In the genomic region with DNA sequence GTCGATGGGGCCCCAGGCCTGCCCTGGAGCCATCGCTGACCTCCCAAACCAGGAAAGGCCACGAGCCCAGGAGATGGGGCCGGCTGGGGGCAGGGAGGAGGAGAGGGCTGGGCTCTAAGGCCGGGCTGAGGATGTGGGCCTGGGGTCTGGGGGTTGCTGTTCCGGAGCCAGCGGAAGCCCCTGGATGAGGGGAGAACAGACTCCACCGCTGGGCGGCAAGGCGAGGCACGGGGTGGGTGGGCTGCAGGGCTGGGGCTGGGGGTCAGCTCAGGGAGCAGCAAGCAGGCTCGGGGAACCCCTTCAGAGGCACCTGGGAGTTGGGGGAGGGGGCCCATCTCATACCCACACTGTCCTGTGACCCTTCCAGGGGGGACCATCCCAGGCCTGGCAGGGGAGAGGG, we compare ENCODE assay signal across 28 cellular contexts. TPM values are rescaled to one million over a fixed set of nuclear protein-coding genes. Genes with fewer than 3 reads are reported as not detected.
"Had no signal": no experiment of that assay in that cellular context is flagged by ENCODE, and none has a peak within 500 bp of the region (broad histone marks: within the 10 kb centered on the region; RNA-seq: fewer than 3 reads in every experiment).

No MANE protein-coding gene starts in this region.

- FAIRE-seq: astrocyte, keratinocyte, pancreas had no signal

- H3K4me3 ChIP-seq: adrenal gland, gastrocnemius medialis, pancreas, prostate gland, skin epidermis, stomach, suprapubic skin, uterus had no signal

- H3K4me1 ChIP-seq: gastrocnemius medialis, uterus had no signal

- H3K27ac Mint-ChIP-seq: activated B cell treated with CpG ODN at 0.5 μM for 24 hours; activated naive CD4-positive, alpha-beta T cell treated with anti-CD3 and anti-CD28 coated beads for 36 hours; activated naive CD8-positive, alpha-beta T cell treated with anti-CD3 and anti-CD28 coated beads for 36 hours had no signal

- ATAC-seq: gastrocnemius medialis; pancreas; sciatic nerve; stimulated activated effector memory CD8-positive, alpha-beta T cell treated with anti-CD3 and anti-CD28 coated beads, Interleukin-12 subunit alpha, Interleukin-12 subunit beta, amount 100 ng/mL, for 72 hours; T-cell had no signal

- H3K9me3 Mint-ChIP-seq: activated B cell treated with CpG ODN at 0.5 μM for 24 hours; activated naive CD4-positive, alpha-beta T cell treated with anti-CD3 and anti-CD28 coated beads for 36 hours; activated naive CD8-positive, alpha-beta T cell treated with anti-CD3 and anti-CD28 coated beads for 36 hours; naive B cell; nephron progenitor cell; stimulated activated effector memory CD8-positive, alpha-beta T cell treated with anti-CD3 and anti-CD28 coated beads, Interleukin-12 subunit alpha, Interleukin-12 subunit beta, amount 100 ng/mL, for 72 hours; T-cell; T-helper 2 cell treated with Interferon-gamma antibody and Interleukin-4, amounts not matched to agents 5 μg/mL and 100 μg/mL, for 36 hours; type B pancreatic cell had no signal

- H3K9me3 ChIP-seq: adrenal gland, gastrocnemius medialis, pancreas, prostate gland, stomach, suprapubic skin, uterus had no signal

- H3K27me3 Mint-ChIP-seq: activated naive CD8-positive, alpha-beta T cell treated with anti-CD3 and anti-CD28 coated beads for 36 hours; T-cell; type B pancreatic cell had no signal

- H3K27ac ChIP-seq: brain microvascular endothelial cell, gastrocnemius medialis, pancreas, prostate gland, stomach, suprapubic skin, uterus had no signal

- H3K27me3 ChIP-seq: adrenal gland, brain microvascular endothelial cell, pancreas, suprapubic skin, uterus had no signal

- H3K36me3 Mint-ChIP-seq: activated naive CD8-positive, alpha-beta T cell treated with anti-CD3 and anti-CD28 coated beads for 36 hours; naive B cell; stimulated activated effector memory CD8-positive, alpha-beta T cell treated with anti-CD3 and anti-CD28 coated beads, Interleukin-12 subunit alpha, Interleukin-12 subunit beta, amount 100 ng/mL, for 72 hours; T-cell; type B pancreatic cell had no signal

- H3K36me3 ChIP-seq: adrenal gland, brain microvascular endothelial cell, gastrocnemius medialis, pancreas, prostate gland, stomach, suprapubic skin, uterus had no signal

- H3K4me3 Mint-ChIP-seq: activated B cell treated with CpG ODN at 0.5 μM for 24 hours; activated naive CD4-positive, alpha-beta T cell treated with anti-CD3 and anti-CD28 coated beads for 36 hours; activated naive CD8-positive, alpha-beta T cell treated with anti-CD3 and anti-CD28 coated beads for 36 hours; naive B cell; nephron progenitor cell; T-helper 2 cell treated with Interferon-gamma antibody and Interleukin-4, amounts not matched to agents 5 μg/mL and 100 μg/mL, for 36 hours; type B pancreatic cell had no signal

- DNase-seq: activated B cell treated with CpG ODN at 0.5 μM for 24 hours; activated effector memory CD4-positive, alpha-beta T cell treated with Interleukin-2 at 50 U/mL for 16 hours; activated naive CD4-positive, alpha-beta T cell treated with anti-CD3 and anti-CD28 coated beads for 36 hours; activated naive CD8-positive, alpha-beta T cell treated with anti-CD3 and anti-CD28 coated beads for 36 hours; adrenal gland; brain microvascular endothelial cell; dermis blood vessel endothelial cell; effector CD8-positive, alpha-beta T cell; gastrocnemius medialis; glutamatergic neuron; mammary epithelial cell; naive B cell; nephron progenitor cell; pancreas; retina; stimulated activated CD4-positive, alpha-beta T cell treated with anti-CD3 and anti-CD28 coated beads, Interleukin-4, amount 100 ng/mL, for 24 hours; T-cell; uterus had no signal

RNA-seq across cellular contexts. Expression of gene LCN12, which starts 11.7 kb away (rescaled TPM):
- total RNA-seq: astrocyte, dermis blood vessel endothelial cell, gastrocnemius medialis had no signal
- polyA plus RNA-seq: keratinocyte had no signal

RNA-seq across cellular contexts. Expression of gene PTGDS, which starts 13.6 kb away (rescaled TPM):
- total RNA-seq: activated B cell treated with CpG ODN at 0.5 μM for 24 hours; activated naive CD4-positive, alpha-beta T cell treated with anti-CD3 and anti-CD28 coated beads for 36 hours; activated naive CD8-positive, alpha-beta T cell treated with anti-CD3 and anti-CD28 coated beads for 36 hours had no signal
- polyA plus RNA-seq: keratinocyte, mammary epithelial cell had no signal

RNA-seq across cellular contexts. Expression of gene C8G, which starts 18.7 kb away (rescaled TPM):
- total RNA-seq: dermis blood vessel endothelial cell, prostate gland, sciatic nerve, stomach, uterus had no signal

RNA-seq across cellular contexts. Expression of gene LCNL1, which starts 19.0 kb away (rescaled TPM):
- total RNA-seq: activated B cell treated with CpG ODN at 0.5 μM for 24 hours; activated naive CD4-positive, alpha-beta T cell treated with anti-CD3 and anti-CD28 coated beads for 36 hours; activated naive CD8-positive, alpha-beta T cell treated with anti-CD3 and anti-CD28 coated beads for 36 hours; dermis blood vessel endothelial cell; stomach had no signal
- polyA plus RNA-seq: keratinocyte, mammary epithelial cell had no signal
